ENCODE assay signal across 1 cellular context in the genomic region with DNA sequence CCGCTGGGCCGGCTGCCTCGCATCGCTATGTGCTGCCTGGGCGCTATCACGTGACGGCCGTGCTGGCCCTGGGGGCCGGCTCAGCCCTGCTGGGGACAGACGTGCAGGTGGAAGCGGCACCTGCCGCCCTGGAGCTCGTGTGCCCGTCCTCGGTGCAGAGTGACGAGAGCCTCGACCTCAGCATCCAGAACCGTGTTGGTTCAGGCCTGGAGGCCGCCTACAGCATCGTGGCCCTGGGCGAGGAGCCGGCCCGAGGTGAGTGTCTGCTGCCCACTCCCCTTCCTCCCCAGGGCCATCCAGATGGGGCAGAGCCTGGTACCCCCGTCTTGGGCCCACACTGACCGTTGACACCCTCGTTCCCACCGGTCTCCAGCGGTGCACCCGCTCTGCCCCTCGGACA. TPM values are rescaled to one million over a fixed set of nuclear protein-coding genes. Genes with fewer than 3 reads are reported as not detected.
"Had no signal": no experiment of that assay in that cellular context is flagged by ENCODE, and none has a peak within 500 bp of the region (broad histone marks: within the 10 kb centered on the region; RNA-seq: fewer than 3 reads in every experiment).

No MANE protein-coding gene starts in this region.

RNA-seq across cellular contexts. Expression of gene NPIPA7, which starts 21.4 kb away (rescaled TPM):
- total RNA-seq: ascending aorta had no signal
